Comparison of ENCODE assay signal across 13 cellular contexts in genomic region chr11:100918551-100919500, GRCh38.
A peak's percentile ranks its signal among the peaks of the same experiment; 100 is the strongest.
DNase-seq lines count a peak whose midpoint lies in the region; ATAC-seq and TF ChIP-seq lines count a peak whose summit lies in the region.
"Had no signal": no experiment of that assay in that cellular context is flagged by ENCODE, and none has a peak within 500 bp of the region (broad histone marks: within the 10 kb centered on the region; RNA-seq: fewer than 3 reads in every experiment).

No MANE protein-coding gene starts in this region.

- no peak for ATAC-seq in GM21360 (IDR thresholded peaks at IDR 0.05; ENCODE audit: unreplicated experiment)

- POLR2A ChIA-PET in MCF 10A (lab: Yijun Ruan, JAX): no interaction called here

- H3K9me3 ChIP-seq in mammary epithelial cell (replicated peaks; ENCODE audit: insufficient read depth, low read length) (no peaks in the 10 kb centered on the region), thyroid gland (no peaks in the 10 kb centered on the region)
- H3K9me3 ChIP-seq: esophagus muscularis mucosa, suprapubic skin had no signal

- no peaks in the 10 kb centered on the region for H4K20me1 ChIP-seq in mammary epithelial cell (ENCODE audit: insufficient read depth, low read length)

- H3K4me3 Mint-ChIP-seq in MCF 10A (ENCODE audit: unreplicated experiment): no peak overlapping the region

- TF ChIP-seq POLR2A in thyroid gland (IDR thresholded peaks at IDR 0.05): no peak

- DNase-seq in MCF 10A (ENCODE audit: unreplicated experiment): peak; percentile 51
- DNase-seq in mammary epithelial cell: no peak
- DNase-seq in NCI-H748 (lab: John Stamatoyannopoulos, UW; ENCODE audit: unreplicated experiment): peak; percentile 74
- DNase-seq in choroid plexus epithelial cell (ENCODE audit: low read depth): peak; percentile 54
- DNase-seq in thyroid gland: peak; percentile 60 to 72
- DNase-seq in activated naive CD4-positive, alpha-beta T cell treated with Interleukin-2 at 50 U/mL for 16 hours: no peak
- no peak for DNase-seq in NCI-H510A (lab: John Stamatoyannopoulos, UW)
- DNase-seq: aorta, kidney, occipital lobe had no signal

- H3K79me2 ChIP-seq in mammary epithelial cell (ENCODE audit: insufficient read depth, low read length): no peaks in the 10 kb centered on the region

- H3K27ac Mint-ChIP-seq in MCF 10A (ENCODE audit: low read depth, unreplicated experiment): no peak overlapping the region

- WGBS in mammary epithelial cell (ENCODE audit: low coverage, missing lambda C conversion rate): 89% methylated on average over 6 of the region's 6 CpGs
- WGBS in thyroid gland, 2 donors: 35 to 53% methylated on average over 6 of the region's 6 CpGs

- peaks cover 7% of the 10 kb centered on the region for H3K4me1 Mint-ChIP-seq in MCF 10A (ENCODE audit: insufficient read depth, unreplicated experiment)

- H3K36me3 Mint-ChIP-seq in MCF 10A (ENCODE audit: insufficient read depth, unreplicated experiment): no peaks in the 10 kb centered on the region

- H3K36me3 ChIP-seq in mammary epithelial cell (ENCODE audit: insufficient read depth, low read length) (no peaks in the 10 kb centered on the region), thyroid gland (no peaks in the 10 kb centered on the region)
- H3K36me3 ChIP-seq: suprapubic skin had no signal

- no peaks in the 10 kb centered on the region for H3K9me3 Mint-ChIP-seq in MCF 10A (ENCODE audit: unreplicated experiment)

- CTCF ChIA-PET in MCF 10A (lab: Yijun Ruan, JAX): interaction anchor here (0.6 kb wide), 1 partner anchor 1181 kb away, joined by 3 read pairs; no protein-coding TSS in a partner anchor
- CTCF ChIA-PET in mammary epithelial cell (lab: Charles Lee; ENCODE audit: low non-redundant PET): no interaction called here

- H3K4me1 ChIP-seq in mammary epithelial cell (ENCODE audit: insufficient read depth, low read length) (no peaks in the 10 kb centered on the region), thyroid gland (peaks cover 5 to 12% of the 10 kb centered on the region in 2 donors)

- no peak overlapping the region for H3K9ac ChIP-seq in mammary epithelial cell (ENCODE audit: insufficient read depth, low read length)

- no peak overlapping the region for H2AFZ ChIP-seq in mammary epithelial cell (ENCODE audit: low read depth, low read length)

- H3K4me3 ChIP-seq in mammary epithelial cell (replicated peaks in 1 of 3; ENCODE audit: insufficient read depth in 1 of 3, low read depth in 2 of 3, low read length in 3 of 3) (no peak overlapping the region), choroid plexus epithelial cell (ENCODE audit: low read depth, low read length) (no peak overlapping the region), thyroid gland (replicated peaks in 1 of 3) (no peak overlapping the region)
- H3K4me3 ChIP-seq: esophagus muscularis mucosa, suprapubic skin had no signal

- no peak overlapping the region for H3K4me2 ChIP-seq in mammary epithelial cell (ENCODE audit: insufficient read depth, low read depth, low read length)

- in situ Hi-C loops in mammary epithelial cell (cut with MboI; ENCODE audit: low sequenced_read_pairs in 2 of 2): no loop called here

- dilution Hi-C loops in mammary epithelial cell (cut with HindIII; ENCODE audit: low sequenced_read_pairs): no loop called here

- H3K27me3 Mint-ChIP-seq in MCF 10A (ENCODE audit: insufficient read depth, unreplicated experiment): no peaks in the 10 kb centered on the region

- H3K27ac ChIP-seq in mammary epithelial cell (ENCODE audit: insufficient read depth, low read depth, low read length) (no peak overlapping the region), thyroid gland (peak overlapping the region in 1 of 3 donors; percentile 66)
- H3K27ac ChIP-seq: esophagus muscularis mucosa, suprapubic skin had no signal

- TF ChIP-seq CTCF in MCF 10A (IDR thresholded peaks at IDR 0.05; ENCODE audit: unreplicated experiment): no peak
- TF ChIP-seq CTCF in mammary epithelial cell (conservative IDR thresholded peaks at IDR 0.05 in 1 of 2, IDR thresholded peaks at IDR 0.05 in 1 of 2; ENCODE audit: extremely low read depth in 1 of 2, insufficient read depth in 1 of 2, low read depth in 1 of 2, low read length in 2 of 2): no peak
- TF ChIP-seq CTCF in choroid plexus epithelial cell (conservative IDR thresholded peaks at IDR 0.05; ENCODE audit: low read depth, low read length): no peak
- TF ChIP-seq CTCF in thyroid gland (IDR thresholded peaks at IDR 0.05): no peak

- H3K27me3 ChIP-seq in mammary epithelial cell (ENCODE audit: insufficient read depth, low read length): no peaks in the 10 kb centered on the region
- H3K27me3 ChIP-seq in thyroid gland: no peaks in the 10 kb centered on the region
- H3K27me3 ChIP-seq: esophagus muscularis mucosa, suprapubic skin had no signal

- BruUV-seq in MCF 10A (replicated peaks; lab: Mats Ljungman, UMichigan): no TSS peak
- no TSS peak for BruUV-seq in mammary epithelial cell (replicated peaks; lab: Mats Ljungman, UMichigan)

- intact Hi-C loops in MCF 10A (cut with micrococcal nuclease): no loop called here
- intact Hi-C loops in mammary epithelial cell (cut with micrococcal nuclease): no loop called here
- intact Hi-C loops in thyroid gland (cut with DNase I): no loop called here

Comparison
In these comparisons a context has a peak if more than half of its experiments do, and no peak if none do; other contexts are left out.
1. DNase-seq: peak in MCF 10A (single experiment), NCI-H748 (single experiment), choroid plexus epithelial cell (single experiment) and thyroid gland (2 of 2); none in mammary epithelial cell (single experiment), activated naive CD4-positive, alpha-beta T cell treated with Interleukin-2 at 50 U/mL for 16 hours (single experiment) and NCI-H510A (single experiment).